1 cellular context compared by ENCODE assay signal in the genomic region with DNA sequence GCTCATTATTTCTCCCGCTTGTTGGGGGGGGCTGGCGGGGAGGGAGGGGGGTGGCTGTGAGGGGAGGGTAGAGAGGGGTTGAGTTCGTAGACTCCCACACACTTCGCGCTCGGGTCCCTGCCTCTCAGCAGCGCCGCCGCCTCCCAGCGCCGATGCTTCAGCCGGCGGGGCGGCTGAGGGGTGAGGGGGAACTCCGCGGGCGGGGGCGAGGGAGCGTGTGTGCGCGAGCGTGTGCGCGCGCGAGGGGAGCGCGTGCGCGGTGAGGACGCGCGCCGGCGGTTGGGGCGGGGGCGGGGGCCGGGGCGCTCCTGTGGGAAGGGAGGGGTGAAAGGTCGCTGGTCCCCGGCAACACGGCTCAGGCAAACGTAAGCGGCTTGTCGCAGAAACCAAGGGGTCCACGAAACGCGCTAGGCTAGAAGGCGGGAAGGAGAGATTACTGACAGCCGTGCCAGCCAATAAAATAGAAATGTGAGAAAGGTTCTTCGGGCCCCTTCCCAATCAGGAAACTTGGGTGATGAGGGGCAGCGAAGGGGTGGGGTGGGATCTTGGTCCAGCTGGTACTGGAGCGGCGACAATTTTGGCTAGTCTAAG.
TF ChIP-seq lines count a peak whose summit lies in the region.

No MANE protein-coding gene starts in this region.

TF ChIP-seq in K562, 482 proteins besides CTCF, POLR2A, EP300 and RAD21 (continued from another document):
- TF ChIP-seq, protein P1, sequence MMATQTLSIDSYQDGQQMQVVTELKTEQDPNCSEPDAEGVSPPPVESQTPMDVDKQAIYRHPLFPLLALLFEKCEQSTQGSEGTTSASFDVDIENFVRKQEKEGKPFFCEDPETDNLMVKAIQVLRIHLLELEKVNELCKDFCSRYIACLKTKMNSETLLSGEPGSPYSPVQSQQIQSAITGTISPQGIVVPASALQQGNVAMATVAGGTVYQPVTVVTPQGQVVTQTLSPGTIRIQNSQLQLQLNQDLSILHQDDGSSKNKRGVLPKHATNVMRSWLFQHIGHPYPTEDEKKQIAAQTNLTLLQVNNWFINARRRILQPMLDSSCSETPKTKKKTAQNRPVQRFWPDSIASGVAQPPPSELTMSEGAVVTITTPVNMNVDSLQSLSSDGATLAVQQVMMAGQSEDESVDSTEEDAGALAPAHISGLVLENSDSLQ (IDR thresholded peaks at IDR 0.05), result peak; percentile 92
